In genomic region chr1:25462732-25463131, GRCh38 we compare ENCODE assay signal across 21 cellular contexts. TPM values are rescaled to one million over a fixed set of nuclear protein-coding genes. Genes with fewer than 3 reads are reported as not detected.
DNase-seq lines count a peak whose midpoint lies in the region; ATAC-seq, FAIRE-seq and TF ChIP-seq lines count a peak whose summit lies in the region.
"Had no signal": no experiment of that assay in that cellular context is flagged by ENCODE, and none has a peak within 500 bp of the region (broad histone marks: within the 10 kb centered on the region; RNA-seq: fewer than 3 reads in every experiment).

No MANE protein-coding gene starts in this region.

- peaks cover 44% of the 10 kb centered on the region for H3K36me3 Mint-ChIP-seq in stimulated activated memory B cell treated with anti-CD40 and anti-IgM and Interleukin-4, amounts not matched to agents 10 μg/mL and 1 μg/mL and 100 μg/mL, for 72 hours
- H3K36me3 Mint-ChIP-seq in chondrocyte (ENCODE audit: low read depth) = peaks cover 17% of the 10 kb centered on the region

- H3K27ac ChIP-seq in endothelial cell of umbilical vein (ENCODE audit: insufficient read depth, low read depth, low read length) = no peak overlapping the region

- CTCF ChIA-PET in endothelial cell of umbilical vein (lab: Charles Lee) = interaction anchor here (1.1 to 1.8 kb wide), 3 partner anchors 9 to 20 kb away, joined by 3 to 5 read pairs (median 5); no protein-coding TSS in a partner anchor

- no peak overlapping the region for H3K4me2 ChIP-seq in endothelial cell of umbilical vein (ENCODE audit: insufficient read depth, low read length)

- peaks cover 12% of the 10 kb centered on the region for H3K79me2 ChIP-seq in endothelial cell of umbilical vein (ENCODE audit: control insufficient read depth, insufficient read depth, low read length)

- no peak for TF ChIP-seq POLR2A in endothelial cell of umbilical vein (IDR thresholded peaks at IDR 0.05; ENCODE audit: low read depth, low read length)

- H3K36me3 ChIP-seq in endothelial cell of umbilical vein (ENCODE audit: control insufficient read depth in 2 of 2, extremely low read depth in 1 of 2, insufficient read depth in 2 of 2, low read length in 2 of 2) = peaks cover 0 to 2% of the 10 kb centered on the region in 2 experiments

- H4K20me1 ChIP-seq in endothelial cell of umbilical vein (replicated peaks; ENCODE audit: control insufficient read depth, extremely low read depth, insufficient read depth, low read length) = no peaks in the 10 kb centered on the region

- H3K4me1 ChIP-seq in endothelial cell of umbilical vein (ENCODE audit: control insufficient read depth, extremely low read depth, insufficient read depth, low read length) = peaks cover 12% of the 10 kb centered on the region

- H3K9me3 ChIP-seq in endothelial cell of umbilical vein (replicated peaks; ENCODE audit: control insufficient read depth, insufficient read depth, low read length) = no peaks in the 10 kb centered on the region
- H3K9me3 ChIP-seq: MG63 had no signal

- TF ChIP-seq CTCF in endothelial cell of umbilical vein (IDR thresholded peaks at IDR 0.05; ENCODE audit: extremely low read depth in 1 of 2, insufficient read depth in 1 of 2, low read depth in 1 of 2, low read length in 2 of 2) (no peak), chondrocyte (IDR thresholded peaks at IDR 0.05) (no peak)

- POLR2A ChIA-PET in endothelial cell of umbilical vein (lab: Charles Lee) = no interaction called here

- no peaks in the 10 kb centered on the region for H3K27me3 Mint-ChIP-seq in stimulated activated memory B cell treated with anti-CD40 and anti-IgM and Interleukin-4, amounts not matched to agents 10 μg/mL and 1 μg/mL and 100 μg/mL, for 72 hours
- no peaks in the 10 kb centered on the region for H3K27me3 Mint-ChIP-seq in chondrocyte (ENCODE audit: low read depth)
- H3K27me3 Mint-ChIP-seq: IgD-negative memory B cell; stimulated activated naive CD8-positive, alpha-beta T cell treated with anti-CD3 and anti-CD28 coated beads, Interleukin-15, amount 100 ng/mL, for 72 hours had no signal

- no peaks in the 10 kb centered on the region for H3K27me3 ChIP-seq in endothelial cell of umbilical vein (ENCODE audit: control insufficient read depth in 2 of 2, insufficient read depth in 2 of 2, low read length in 2 of 2)
- H3K27me3 ChIP-seq: MG63 had no signal

- FAIRE-seq in endothelial cell of umbilical vein (lab: Jason Lieb, UNC) = no peak
- FAIRE-seq: H1, small intestine had no signal

- no peaks in the 10 kb centered on the region for H3K9me3 Mint-ChIP-seq in stimulated activated memory B cell treated with anti-CD40 and anti-IgM and Interleukin-4, amounts not matched to agents 10 μg/mL and 1 μg/mL and 100 μg/mL, for 72 hours
- no peaks in the 10 kb centered on the region for H3K9me3 Mint-ChIP-seq in chondrocyte (ENCODE audit: low read depth)
- H3K9me3 Mint-ChIP-seq: CD14-positive monocyte; stimulated activated naive CD8-positive, alpha-beta T cell treated with anti-CD3 and anti-CD28 coated beads, Interleukin-15, amount 100 ng/mL, for 72 hours had no signal

- no peaks in the 10 kb centered on the region for H3K9me1 ChIP-seq in endothelial cell of umbilical vein (replicated peaks; ENCODE audit: control insufficient read depth, extremely low read depth, insufficient read depth, low read length)

- intact Hi-C loops in Right ventricle myocardium superior (cut with DNase I) = no loop called here
- intact Hi-C loops in cardiac septum (cut with DNase I) = no loop called here
- intact Hi-C loops in endothelial cell of umbilical vein (cut with micrococcal nuclease) = no loop called here

- DNase-seq in Right ventricle myocardium superior = no peak
- no peak for DNase-seq in cardiac septum (ENCODE audit: low spot score)
- peak; percentile 38 for DNase-seq in NCI-H69 (lab: John Stamatoyannopoulos, UW)
- peak; percentile 68 for DNase-seq in endothelial cell of umbilical vein (ENCODE audit: low read depth, low spot score)
- DNase-seq in chondrocyte (ENCODE audit: low spot score) = no peak
- DNase-seq in NCI-H526 treated with DMSO at 0.1 percent for 48 hours (lab: John Stamatoyannopoulos, UW) = no peak
- DNase-seq: activated CD8-positive, alpha-beta memory T cell treated with anti-CD3 and anti-CD28 coated beads, Interleukin-2, amount 50 U/mL, for 4 hours; activated effector memory CD4-positive, alpha-beta T cell treated with Interleukin-2 at 50 U/mL for 16 hours; MG63; NCI-H187; NCI-H510A treated with DMSO at 0.1 percent for 48 hours; small intestine; stimulated activated CD4-positive, alpha-beta T cell treated with anti-CD3 and anti-CD28 coated beads, Interleukin-2, amount 100 ng/mL, for 48 hours; stimulated activated naive CD8-positive, alpha-beta T cell treated with anti-CD3 and anti-CD28 coated beads, Interleukin-15, amount 100 ng/mL, for 72 hours; trophoblast cell had no signal

- H3K9ac ChIP-seq in endothelial cell of umbilical vein (replicated peaks; ENCODE audit: extremely low read depth, insufficient read depth, low read length) = no peak overlapping the region

- ATAC-seq in Right ventricle myocardium superior (ENCODE audit: poor library complexity) = peak; percentile 79
- ATAC-seq in stimulated activated memory B cell treated with anti-CD40 and anti-IgM and Interleukin-4, amounts not matched to agents 10 μg/mL and 1 μg/mL and 100 μg/mL, for 72 hours = no peak
- ATAC-seq in HG03108 (IDR thresholded peaks at IDR 0.05; ENCODE audit: unreplicated experiment) = no peak
- ATAC-seq: left lobe of liver; stimulated activated naive CD8-positive, alpha-beta T cell treated with anti-CD3 and anti-CD28 coated beads, Interleukin-15, amount 100 ng/mL, for 72 hours had no signal

- no peak overlapping the region for H2AFZ ChIP-seq in endothelial cell of umbilical vein (ENCODE audit: low read depth, low read length)

- H3K4me3 Mint-ChIP-seq in stimulated activated memory B cell treated with anti-CD40 and anti-IgM and Interleukin-4, amounts not matched to agents 10 μg/mL and 1 μg/mL and 100 μg/mL, for 72 hours = no peak overlapping the region
- H3K4me3 Mint-ChIP-seq in chondrocyte (ENCODE audit: unreplicated experiment) = no peak overlapping the region
- H3K4me3 Mint-ChIP-seq: CD14-positive monocyte; IgD-negative memory B cell; stimulated activated naive CD8-positive, alpha-beta T cell treated with anti-CD3 and anti-CD28 coated beads, Interleukin-15, amount 100 ng/mL, for 72 hours had no signal

- BruUV-seq in endothelial cell of umbilical vein (replicated peaks; lab: Mats Ljungman, UMichigan) = no TSS peak

- no peak overlapping the region for H3K4me3 ChIP-seq in endothelial cell of umbilical vein (replicated peaks in 1 of 3; ENCODE audit: insufficient read depth in 1 of 3, low read depth in 1 of 3, low read length in 3 of 3)
- H3K4me3 ChIP-seq: MG63 had no signal

- dilution Hi-C loops in endothelial cell of umbilical vein (cut with MboI; ENCODE audit: extremely low pct_ligation_motif_present, low sequenced_read_pairs) = no loop called here

- peaks cover 8% of the 10 kb centered on the region for H3K4me1 Mint-ChIP-seq in stimulated activated memory B cell treated with anti-CD40 and anti-IgM and Interleukin-4, amounts not matched to agents 10 μg/mL and 1 μg/mL and 100 μg/mL, for 72 hours
- H3K4me1 Mint-ChIP-seq in chondrocyte (ENCODE audit: low read depth) = peaks cover 18% of the 10 kb centered on the region

- H3K27ac Mint-ChIP-seq in stimulated activated memory B cell treated with anti-CD40 and anti-IgM and Interleukin-4, amounts not matched to agents 10 μg/mL and 1 μg/mL and 100 μg/mL, for 72 hours = peak overlapping the region; percentile 28
- H3K27ac Mint-ChIP-seq in chondrocyte (ENCODE audit: unreplicated experiment) = no peak overlapping the region
- H3K27ac Mint-ChIP-seq: IgD-negative memory B cell; stimulated activated naive CD8-positive, alpha-beta T cell treated with anti-CD3 and anti-CD28 coated beads, Interleukin-15, amount 100 ng/mL, for 72 hours had no signal

TF ChIP-seq in endothelial cell of umbilical vein, 7 proteins besides CTCF, POLR2A, EP300 and RAD21 (continues in another document):
- TF ChIP-seq GATA2 (IDR thresholded peaks at IDR 0.05; ENCODE audit: insufficient read depth, insufficient read length, low read depth, low read length) (no peak), MYC (IDR thresholded peaks at IDR 0.05; ENCODE audit: low read depth, low read length) (no peak), FOS (IDR thresholded peaks at IDR 0.05; ENCODE audit: borderline replicate concordance, insufficient read depth, low read length) (no peak), MAX (IDR thresholded peaks at IDR 0.05; ENCODE audit: insufficient read depth, insufficient read length) (no peak), POLR2AphosphoS5 (IDR thresholded peaks at IDR 0.05; ENCODE audit: insufficient read depth, low read depth, low read length) (no peak), JUN (IDR thresholded peaks at IDR 0.05; ENCODE audit: borderline replicate concordance, insufficient read depth, insufficient read length, low read depth) (no peak)

RNA-seq across cellular contexts. Expression of gene MACO1, which starts 32.0 kb away (rescaled TPM):
- total RNA-seq in Right ventricle myocardium superior (14.8 TPM), cardiac septum (10.3 TPM), endothelial cell of umbilical vein (24.4 and 25.5 TPM in 2 replicates), chondrocyte (31.5 to 39.4 TPM (median 37.0 TPM) in 3 replicates)
- 7.0 and 7.7 TPM in 2 replicates for polyA plus RNA-seq in endothelial cell of umbilical vein
- polyA plus RNA-seq in endothelial cell of umbilical vein (2011; cell fraction: cytosol; rRNA removed) = 11.5 and 12.5 TPM in 2 replicates
- polyA plus RNA-seq in endothelial cell of umbilical vein (2011; cell fraction: nucleus; rRNA removed) = 17.9 and 21.4 TPM in 2 replicates
- 17.5 and 20.9 TPM in 2 replicates for polyA plus RNA-seq in endothelial cell of umbilical vein (2012)
- polyA minus RNA-seq in endothelial cell of umbilical vein = 6.6 and 7.3 TPM in 2 replicates
- polyA minus RNA-seq in endothelial cell of umbilical vein (2011; cell fraction: cytosol; rRNA and poly(A)+ RNA removed) = 4.1 TPM
- polyA minus RNA-seq in endothelial cell of umbilical vein (2011; cell fraction: nucleus; rRNA and poly(A)+ RNA removed) = 5.6 and 6.3 TPM in 2 replicates

RNA-seq across cellular contexts. Expression of gene RHCE, which starts 42.1 kb away (rescaled TPM):
- total RNA-seq in Right ventricle myocardium superior = 1.0 TPM
- total RNA-seq in cardiac septum = 0.57 TPM
- total RNA-seq in endothelial cell of umbilical vein = not detected in 2 replicates
- 0.07 and 0.14 TPM in 2 replicates for polyA plus RNA-seq in endothelial cell of umbilical vein
- polyA plus RNA-seq in endothelial cell of umbilical vein (2011; cell fraction: cytosol; rRNA removed) = 0.13 and 0.37 TPM in 2 replicates
- polyA plus RNA-seq in endothelial cell of umbilical vein (2011; cell fraction: nucleus; rRNA removed) = 0.21 TPM in 1 of 2 replicates, not detected in the other
- 0.21 and 0.37 TPM in 2 replicates for polyA plus RNA-seq in endothelial cell of umbilical vein (2012)
- polyA minus RNA-seq in endothelial cell of umbilical vein = 0.74 TPM in 1 of 2 replicates, not detected in the other
- polyA minus RNA-seq in endothelial cell of umbilical vein (2011; cell fraction: cytosol; rRNA and poly(A)+ RNA removed) = not detected
- not detected in 2 replicates for polyA minus RNA-seq in endothelial cell of umbilical vein (2011; cell fraction: nucleus; rRNA and poly(A)+ RNA removed)
- 1.0 to 1.7 TPM (median 1.0 TPM) in 3 replicates for total RNA-seq in chondrocyte

Comparison
In these comparisons a context has a peak if more than half of its experiments do, and no peak if none do; other contexts are left out.
1. DNase-seq: peak in NCI-H69 (single experiment) and endothelial cell of umbilical vein (single experiment); none in Right ventricle myocardium superior (single experiment), cardiac septum (single experiment), chondrocyte (single experiment) and NCI-H526 treated with DMSO at 0.1 percent for 48 hours (single experiment).